8 cellular contexts compared by ENCODE assay signal in genomic region chr7:12685550-12685949, GRCh38. TPM values are rescaled to one million over a fixed set of nuclear protein-coding genes. Genes with fewer than 3 reads are reported as not detected.
DNase-seq lines count a peak whose midpoint lies in the region; ATAC-seq and TF ChIP-seq lines count a peak whose summit lies in the region.
"Had no signal": no experiment of that assay in that cellular context is flagged by ENCODE, and none has a peak within 500 bp of the region (broad histone marks: within the 10 kb centered on the region; RNA-seq: fewer than 3 reads in every experiment).

No MANE protein-coding gene starts in this region.

- no peak for TF ChIP-seq CTCF in sigmoid colon (IDR thresholded peaks at IDR 0.05)

- 89% methylated on average over 13 of the region's 13 CpGs for WGBS in sigmoid colon, 2 donors

- peaks cover 30% of the 10 kb centered on the region for H3K4me1 Mint-ChIP-seq in activated T-helper 2 cell treated with anti-CD3 and anti-CD28 coated beads, Interferon-gamma antibody, Interleukin-2, Interleukin-4, amounts not matched to agents 10 μg/mL and 5 μg/mL and 100 μg/mL, durations not matched to agents 14 hours and 24 hours and 36 hours (ENCODE audit: low read depth)

- no peaks in the 10 kb centered on the region for H3K36me3 ChIP-seq in sigmoid colon

- H3K9me3 Mint-ChIP-seq in activated T-helper 2 cell treated with anti-CD3 and anti-CD28 coated beads, Interferon-gamma antibody, Interleukin-2, Interleukin-4, amounts not matched to agents 10 μg/mL and 5 μg/mL and 100 μg/mL, durations not matched to agents 14 hours and 24 hours and 36 hours = no peaks in the 10 kb centered on the region

- TF ChIP-seq POLR2A in sigmoid colon (IDR thresholded peaks at IDR 0.05) = no peak

- no peak for ATAC-seq in HG02840 (IDR thresholded peaks at IDR 0.05; ENCODE audit: low FRiP score, unreplicated experiment)
- no peak for ATAC-seq in HG03520 (IDR thresholded peaks at IDR 0.05; ENCODE audit: unreplicated experiment)

- H3K27me3 ChIP-seq in sigmoid colon = no peaks in the 10 kb centered on the region

- peak overlapping the region; percentile 88 to 97 (median 94) for H3K27ac ChIP-seq in sigmoid colon
- H3K27ac ChIP-seq: SK-N-MC had no signal

- peaks cover 5% of the 10 kb centered on the region for H3K27me3 Mint-ChIP-seq in activated T-helper 2 cell treated with anti-CD3 and anti-CD28 coated beads, Interferon-gamma antibody, Interleukin-2, Interleukin-4, amounts not matched to agents 10 μg/mL and 5 μg/mL and 100 μg/mL, durations not matched to agents 14 hours and 24 hours and 36 hours (ENCODE audit: low read depth)

- TF ChIP-seq EP300 in sigmoid colon (IDR thresholded peaks at IDR 0.05) = no peak

- intact Hi-C loops in activated T-helper 2 cell treated with anti-CD3 and anti-CD28 coated beads, Interferon-gamma antibody, Interleukin-2, Interleukin-4, amounts not matched to agents 10 μg/mL and 5 μg/mL and 100 μg/mL, durations not matched to agents 14 hours and 24 hours and 36 hours (cut with micrococcal nuclease) = loop anchor here (5.0 to 10.0 kb wide), 4 partner anchors 112 to 577 kb away; no protein-coding TSS in a partner anchor
- intact Hi-C loops in sigmoid colon (cut with DNase I) = no loop called here

- H3K36me3 Mint-ChIP-seq in activated T-helper 2 cell treated with anti-CD3 and anti-CD28 coated beads, Interferon-gamma antibody, Interleukin-2, Interleukin-4, amounts not matched to agents 10 μg/mL and 5 μg/mL and 100 μg/mL, durations not matched to agents 14 hours and 24 hours and 36 hours (ENCODE audit: low read depth) = peaks cover 16% of the 10 kb centered on the region

- H3K27ac Mint-ChIP-seq in activated T-helper 2 cell treated with anti-CD3 and anti-CD28 coated beads, Interferon-gamma antibody, Interleukin-2, Interleukin-4, amounts not matched to agents 10 μg/mL and 5 μg/mL and 100 μg/mL, durations not matched to agents 14 hours and 24 hours and 36 hours = peak overlapping the region; percentile 74

- H3K4me3 ChIP-seq in sigmoid colon = no peak overlapping the region

- peak overlapping the region; percentile 64 for H3K4me3 Mint-ChIP-seq in activated T-helper 2 cell treated with anti-CD3 and anti-CD28 coated beads, Interferon-gamma antibody, Interleukin-2, Interleukin-4, amounts not matched to agents 10 μg/mL and 5 μg/mL and 100 μg/mL, durations not matched to agents 14 hours and 24 hours and 36 hours (ENCODE audit: low read depth)

- peaks cover 0 to 15% (median 10%) of the 10 kb centered on the region in 4 donors for H3K4me1 ChIP-seq in sigmoid colon

- DNase-seq in GDM1 (lab: John Stamatoyannopoulos, UW) (peak; percentile 35), NCI-H69 (lab: John Stamatoyannopoulos, UW) (peak; percentile 53), globus pallidus (ENCODE audit: low spot score) (peak; percentile 54), sigmoid colon (no peak)
- DNase-seq in activated T-helper 2 cell treated with anti-CD3 and anti-CD28 coated beads, Interferon-gamma antibody, Interleukin-2, Interleukin-4, amounts not matched to agents 10 μg/mL and 5 μg/mL and 100 μg/mL, durations not matched to agents 14 hours and 24 hours and 36 hours (ENCODE audit: low spot score) = peak; percentile 31

- no peaks in the 10 kb centered on the region for H3K9me3 ChIP-seq in sigmoid colon

RNA-seq across cellular contexts. Expression of gene ARL4A, which starts 1.9 kb away (rescaled TPM):
- 13.8 and 14.8 TPM in 2 replicates for total RNA-seq in activated T-helper 2 cell treated with anti-CD3 and anti-CD28 coated beads, Interferon-gamma antibody, Interleukin-2, Interleukin-4, amounts not matched to agents 10 μg/mL and 5 μg/mL and 100 μg/mL, durations not matched to agents 14 hours and 24 hours and 36 hours
- total RNA-seq in sigmoid colon = 10 to 100 TPM; 33.2 to 42.8 (median 35.7) TPM
- 100 to 1,000 TPM in 1 of 3 donors, 10 to 100 TPM in 2; 60.7 to 124 (median 98.5) TPM for polyA plus RNA-seq in sigmoid colon
